In the genomic region with DNA sequence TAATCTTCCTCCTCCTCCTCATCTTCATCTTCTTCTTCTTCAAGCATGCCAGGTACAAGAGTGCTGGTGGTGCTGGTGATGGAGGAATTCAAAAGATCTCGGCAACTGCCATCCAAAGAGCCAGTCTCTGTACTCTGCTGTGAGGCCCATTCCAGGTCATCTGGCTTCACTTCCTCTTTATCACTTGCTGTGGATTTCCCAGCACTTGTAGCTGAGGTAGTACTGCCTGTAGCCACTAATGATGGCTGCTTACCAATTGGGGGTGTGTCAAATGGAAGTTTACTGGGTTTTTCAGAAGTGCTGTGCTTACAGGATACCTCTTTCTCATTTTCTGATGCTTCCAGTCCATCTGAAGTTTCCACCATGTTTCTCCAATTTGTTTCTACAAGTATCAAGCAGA, we compare ENCODE assay signal across 9 cellular contexts.
A peak's percentile ranks its signal among the peaks of the same experiment; 100 is the strongest.
DNase-seq lines count a peak whose midpoint lies in the region; ATAC-seq and TF ChIP-seq lines count a peak whose summit lies in the region.
"Had no signal": no experiment of that assay in that cellular context is flagged by ENCODE, and none has a peak within 500 bp of the region (broad histone marks: within the 10 kb centered on the region; RNA-seq: fewer than 3 reads in every experiment).

No MANE protein-coding gene starts in this region.

- H3K9me3 ChIP-seq in neutrophil, result no peaks in the 10 kb centered on the region

- peak overlapping the region; percentile 10 for H3K27ac ChIP-seq in neutrophil

- no peak for TF ChIP-seq CTCF in neutrophil (IDR thresholded peaks at IDR 0.05)

- H3K36me3 ChIP-seq in neutrophil, result peaks cover 72% of the 10 kb centered on the region

- ATAC-seq in GM19043 (IDR thresholded peaks at IDR 0.05; ENCODE audit: low read depth, unreplicated experiment), result peak; percentile 79
- peak; percentile 88 for ATAC-seq in HG02938 (IDR thresholded peaks at IDR 0.05; ENCODE audit: unreplicated experiment)

- no peak overlapping the region for H3K4me3 ChIP-seq in neutrophil (ENCODE audit: low read depth in 1 of 2, low read length in 1 of 2)

- H3K27me3 ChIP-seq in neutrophil, result no peaks in the 10 kb centered on the region

- no peaks in the 10 kb centered on the region for H3K4me1 ChIP-seq in neutrophil (ENCODE audit: control insufficient read depth in 1 of 2, insufficient read depth in 1 of 2, low read depth in 1 of 2, low read length in 1 of 2)

- DNase-seq in NOMO-1 (lab: John Stamatoyannopoulos, UW; ENCODE audit: unreplicated experiment in 2 of 2) (peak; percentile 74 to 80), NCI-H446 treated with DMSO at 0.1 percent for 48 hours (lab: John Stamatoyannopoulos, UW) (no peak), kidney glomerular epithelial cell (lab: John Stamatoyannopoulos, UW) (no peak), SW 1271 (lab: John Stamatoyannopoulos, UW) (no peak)
- DNase-seq: EL, NCI-H2029 treated with DMSO at 0.1 percent for 48 hours had no signal

Comparison
In these comparisons a context has a peak if more than half of its experiments do, and no peak if none do; other contexts are left out.
1. DNase-seq: peak in NOMO-1 (2 of 2); none in NCI-H446 treated with DMSO at 0.1 percent for 48 hours (single experiment), kidney glomerular epithelial cell (single experiment) and SW 1271 (0 of 2).